In genomic region chr6:19028201-19028600, GRCh38 we compare ENCODE assay signal across 22 cellular contexts.
DNase-seq lines count a peak whose midpoint lies in the region; ATAC-seq, FAIRE-seq and TF ChIP-seq lines count a peak whose summit lies in the region.
"Had no signal": no experiment of that assay in that cellular context is flagged by ENCODE, and none has a peak within 500 bp of the region (broad histone marks: within the 10 kb centered on the region; RNA-seq: fewer than 3 reads in every experiment).

No MANE protein-coding gene starts in this region.

- no peak overlapping the region for H3K27ac ChIP-seq in H1 (ENCODE audit: low read depth, low read length)

- no peak for TF ChIP-seq CTCF in bronchial epithelial cell (IDR thresholded peaks at IDR 0.05; ENCODE audit: insufficient read depth, low read length, severe bottlenecking)
- no peak for TF ChIP-seq CTCF in H1 (IDR thresholded peaks at IDR 0.05; ENCODE audit: control extremely low read depth in 1 of 3, insufficient read depth in 1 of 3, low read depth in 1 of 3, low read length in 3 of 3)

- H3K23ac ChIP-seq in H1 (ENCODE audit: insufficient read length), result no peak overlapping the region

- no peak overlapping the region for H2BK5ac ChIP-seq in H1 (ENCODE audit: low read depth, low read length)

- no peak overlapping the region for H2BK12ac ChIP-seq in H1 (ENCODE audit: low read depth, low read length)

- H4K91ac ChIP-seq in H1 (replicated peaks; ENCODE audit: insufficient read length, low read length), result no peak overlapping the region

- no peak for TF ChIP-seq POLR2A in H1 (IDR thresholded peaks at IDR 0.05; ENCODE audit: control extremely low read depth in 1 of 2, low read depth in 2 of 2, low read length in 2 of 2)

- DNase-seq in bronchial epithelial cell (ENCODE audit: low read depth) (peak; percentile 22), H1 (ENCODE audit: low read depth in 1 of 2, low spot score in 2 of 2) (no peak), head of caudate nucleus (peak in 34 of 42 donors; percentile 5 to 85 (median 41)), putamen (ENCODE audit: low spot score) (peak; percentile 41), immature natural killer cell (no peak)
- no peak for DNase-seq in activated naive CD4-positive, alpha-beta T cell (lab: John Stamatoyannopoulos, UW)
- DNase-seq: ACHN; BE2C; C1 segment of cervical spinal cord; CD4-positive, CD25-positive, alpha-beta regulatory T cell; CD8-positive, alpha-beta memory T cell; COR-L47; DMS 273 treated with DMSO at 0.1 percent for 48 hours; DMS53; DND-41; EL; IMR-90 had no signal

- FAIRE-seq in bronchial epithelial cell (lab: Jason Lieb, UNC), result no peak
- FAIRE-seq in H1 (lab: Jason Lieb, UNC), result no peak
- FAIRE-seq: A204.1, GM12878, HTR-8/SVneo had no signal

- H4K8ac ChIP-seq in H1 (ENCODE audit: extremely low read depth, insufficient read depth, low read length), result no peak overlapping the region

- H3K4ac ChIP-seq in H1 (replicated peaks; ENCODE audit: insufficient read length, low read depth, low read length), result no peak overlapping the region

- H4K5ac ChIP-seq in H1 (ENCODE audit: insufficient read length, low read depth, low read length), result no peak overlapping the region

- 0 out of 2 replicates have a peak overlapping the region, but pooled peaks have one; percentile 47 for H2AFZ ChIP-seq in H1 (ENCODE audit: low read length)

- H3K14ac ChIP-seq in H1 (ENCODE audit: insufficient read length), result no peak overlapping the region

- no peaks in the 10 kb centered on the region for H3K36me3 Mint-ChIP-seq in immature natural killer cell
- H3K36me3 Mint-ChIP-seq: CD4-positive, CD25-positive, alpha-beta regulatory T cell; CD8-positive, alpha-beta memory T cell had no signal

- H3K4me1 ChIP-seq in H1 (replicated peaks in 1 of 4; ENCODE audit: control insufficient read depth in 3 of 4, insufficient read depth in 4 of 4, low read length in 3 of 4), result no peaks in the 10 kb centered on the region
- H3K4me1 ChIP-seq: BE2C, HAP-1 had no signal

- H3K4me3 Mint-ChIP-seq in immature natural killer cell, result no peak overlapping the region
- H3K4me3 Mint-ChIP-seq: CD4-positive, CD25-positive, alpha-beta regulatory T cell had no signal

- 64% methylated on average over 3 of the region's 3 CpGs; no CpG with 5 or more reads in 1 of the 2 experiments for WGBS in H1 (ENCODE audit: extremely low coverage in 1 of 2, insufficient coverage in 1 of 2, insufficient read length in 1 of 2, insufficient replicate concordance in 2 of 2, low coverage in 1 of 2, low lambda C conversion rate in 2 of 2, missing lambda C conversion rate in 1 of 2), 2 experiments

- no peak overlapping the region for H2BK20ac ChIP-seq in H1 (ENCODE audit: low read length)

- no peaks in the 10 kb centered on the region for H3K79me2 ChIP-seq in H1 (ENCODE audit: control insufficient read depth in 1 of 2, insufficient read depth in 2 of 2, low read length in 2 of 2)

- TF ChIP-seq EP300 in H1 (IDR thresholded peaks at IDR 0.05; ENCODE audit: borderline replicate concordance in 1 of 2, low read depth in 2 of 2, low read length in 2 of 2), result no peak

- no peak overlapping the region for H3K27ac Mint-ChIP-seq in immature natural killer cell
- H3K27ac Mint-ChIP-seq: CD4-positive, CD25-positive, alpha-beta regulatory T cell; CD8-positive, alpha-beta memory T cell had no signal

- CTCF ChIA-PET in H1 (lab: Charles Lee; ENCODE audit: partially characterized antibody), result interaction anchor here (0.8 to 1.1 kb wide), 2 partner anchors 30 to 183 kb away, joined by 3 read pairs; no protein-coding TSS in a partner anchor

- H3K4me2 ChIP-seq in H1 (ENCODE audit: insufficient read depth in 1 of 2, low read depth in 2 of 2, low read length in 2 of 2), result no peak overlapping the region

- intact Hi-C loops in head of caudate nucleus (cut with DNase I), result no loop called here

- no peak overlapping the region for H3K56ac ChIP-seq in H1 (replicated peaks; ENCODE audit: insufficient read length, low read depth, low read length)

- no peak overlapping the region for H2BK120ac ChIP-seq in H1 (replicated peaks; ENCODE audit: low read depth, low read length)

- H3K27me3 ChIP-seq in bronchial epithelial cell (ENCODE audit: control insufficient read depth, insufficient read depth, low read length) (no peaks in the 10 kb centered on the region), H1 (replicated peaks in 1 of 4; ENCODE audit: control insufficient read depth in 3 of 4, extremely low read depth in 1 of 4, insufficient read depth in 3 of 4, low read length in 3 of 4) (no peaks in the 10 kb centered on the region)
- H3K27me3 ChIP-seq: BE2C had no signal

- H3K27me3 Mint-ChIP-seq in immature natural killer cell (ENCODE audit: low read depth in 3 of 3), result peaks cover 0 to 3% (median 1%) of the 10 kb centered on the region in 3 donors
- H3K27me3 Mint-ChIP-seq: CD4-positive, CD25-positive, alpha-beta regulatory T cell had no signal

- H3K36me3 ChIP-seq in bronchial epithelial cell (ENCODE audit: control insufficient read depth, insufficient read depth, low read length) (no peaks in the 10 kb centered on the region), H1 (ENCODE audit: control insufficient read depth in 2 of 4, insufficient read depth in 4 of 4, low read length in 3 of 4) (no peaks in the 10 kb centered on the region)
- H3K36me3 ChIP-seq: BE2C, HAP-1 had no signal

- H3K9ac ChIP-seq in H1 (replicated peaks in 1 of 4; ENCODE audit: extremely low read depth in 1 of 4, low read depth in 3 of 4, low read length in 3 of 4), result no peak overlapping the region

- H3K18ac ChIP-seq in H1 (ENCODE audit: extremely low read depth, low read length), result no peak overlapping the region

- no peaks in the 10 kb centered on the region; the same call in 1 of the 2 replicates for H3K23me2 ChIP-seq in H1 (ENCODE audit: low read depth, low read length)

- H2BK15ac ChIP-seq in H1 (ENCODE audit: low read length), result no peak overlapping the region

- no peaks in the 10 kb centered on the region for H3K9me3 ChIP-seq in H1 (ENCODE audit: insufficient read depth in 2 of 2, low read depth in 1 of 2, low read length in 1 of 2)
- H3K9me3 ChIP-seq: BE2C, HAP-1 had no signal

- peaks cover 1 to 17% (median 6%) of the 10 kb centered on the region in 6 donors for H3K9me3 Mint-ChIP-seq in immature natural killer cell

- H3K4me3 ChIP-seq in bronchial epithelial cell (ENCODE audit: low read depth, low read length) (no peak overlapping the region), H1 (ENCODE audit: extremely low read depth in 1 of 4, insufficient read depth in 2 of 4, low read depth in 3 of 4, low read length in 4 of 4) (no peak overlapping the region)
- H3K4me3 ChIP-seq: GM12878, HAP-1 had no signal

- ATAC-seq in HG02759 (IDR thresholded peaks at IDR 0.05; ENCODE audit: unreplicated experiment), result no peak
- ATAC-seq: GM12878 had no signal

- H3K79me1 ChIP-seq in H1 (ENCODE audit: low read depth, low read length), result no peaks in the 10 kb centered on the region

- no peak for TF ChIP-seq RAD21 in H1 (IDR thresholded peaks at IDR 0.05 in 1 of 2, conservative IDR thresholded peaks at IDR 0.05 in 1 of 2; ENCODE audit: low read depth in 2 of 2, low read length in 2 of 2)

- POLR2A ChIA-PET in H1 (lab: Charles Lee; ENCODE audit: partially characterized antibody), result no interaction called here

- H3K4me1 Mint-ChIP-seq in immature natural killer cell, result no peaks in the 10 kb centered on the region
- H3K4me1 Mint-ChIP-seq: CD4-positive, CD25-positive, alpha-beta regulatory T cell; CD8-positive, alpha-beta memory T cell had no signal

- H2AK5ac ChIP-seq in H1 (ENCODE audit: low read depth, low read length), result no peak overlapping the region

- no peaks in the 10 kb centered on the region for H4K20me1 ChIP-seq in H1 (replicated peaks in 1 of 2; ENCODE audit: control insufficient read depth in 1 of 2, insufficient read depth in 2 of 2, low read length in 2 of 2)

TF ChIP-seq in H1, 55 proteins besides CTCF, POLR2A, EP300 and RAD21:
- TF ChIP-seq ASH2L (IDR thresholded peaks at IDR 0.05; ENCODE audit: low read length), result no peak
- TF ChIP-seq TAF1 (IDR thresholded peaks at IDR 0.05; ENCODE audit: low read depth, low read length), result no peak
- TF ChIP-seq CEBPB (IDR thresholded peaks at IDR 0.05; ENCODE audit: low read depth, low read length), result no peak
TF ChIP-seq in H1: peak in this region for 0.

Comparison
In these comparisons a context has a peak if more than half of its experiments do, and no peak if none do; other contexts are left out.
1. DNase-seq: peak in bronchial epithelial cell (single experiment), head of caudate nucleus (34 of 42) and putamen (single experiment); none in H1 (0 of 2), activated naive CD4-positive, alpha-beta T cell (0 of 4) and immature natural killer cell (0 of 3).